ENCODE assay signal across 8 cellular contexts in genomic region chr19:58518261-58519086, GRCh38. TPM values are rescaled to one million over a fixed set of nuclear protein-coding genes. Genes with fewer than 3 reads are reported as not detected.
DNase-seq lines count a peak whose midpoint lies in the region; ATAC-seq and TF ChIP-seq lines count a peak whose summit lies in the region.

No MANE protein-coding gene starts in this region.

- CTCF ChIA-PET in AG04449 (lab: Yijun Ruan, JAX), result interaction anchor here (0.6 to 9.3 kb wide), 24 partner anchors 8 to 362 kb away, joined by 3 to 109 read pairs (median 7); partner anchors contain the start of genes CHMP2A, SLC27A5, TRIM28 and UBE2M

- H3K27ac ChIP-seq in iPS-20b (ENCODE audit: low read length), result peak overlapping the region; percentile 4
- H3K27ac ChIP-seq in thoracic aorta, result peak overlapping the region; percentile 94 to 98

- peak overlapping the region; percentile 93 for H3K9ac ChIP-seq in iPS-20b (ENCODE audit: low read depth, low read length)

- no peaks in the 10 kb centered on the region for H3K27me3 Mint-ChIP-seq in activated T-helper 17 cell treated with anti-CD3 and anti-CD28 coated beads, Interleukin-2, amount 50 U/mL, for 72 hours

- TF ChIP-seq CTCF in AG04449 (IDR thresholded peaks at IDR 0.05; ENCODE audit: insufficient read depth, low read length, missing control alignments) (no peak), thoracic aorta (IDR thresholded peaks at IDR 0.05) (no peak)

- peaks cover 36% of the 10 kb centered on the region for H3K36me3 Mint-ChIP-seq in activated T-helper 17 cell treated with anti-CD3 and anti-CD28 coated beads, Interleukin-2, amount 50 U/mL, for 72 hours (ENCODE audit: low read depth)

- ATAC-seq in activated T-helper 17 cell treated with anti-CD3 and anti-CD28 coated beads, Interleukin-2, amount 50 U/mL, for 72 hours (replicated peaks), result no peak
- no peak for ATAC-seq in thoracic aorta (ENCODE audit: insufficient number of reproducible peaks, low FRiP score, low read depth)

- DNase-seq in AG04449 (ENCODE audit: low read depth, low spot score) (no peak), HT-29 (ENCODE audit: low spot score) (peak; percentile 17), thoracic aorta (ENCODE audit: low spot score) (no peak), NCI-H2171 treated with DMSO at 0.1 percent for 48 hours (lab: John Stamatoyannopoulos, UW) (no peak), NCI-H524 treated with DMSO at 0.1 percent for 48 hours (lab: John Stamatoyannopoulos, UW) (no peak), NCI-H1092 treated with DMSO at 0.1 percent for 48 hours (lab: John Stamatoyannopoulos, UW) (no peak)

- peaks cover 4% of the 10 kb centered on the region; the same call in 1 of the 2 replicates for H3K36me3 ChIP-seq in iPS-20b (ENCODE audit: insufficient read depth, low read depth, low read length)
- peaks cover 21% of the 10 kb centered on the region for H3K36me3 ChIP-seq in thoracic aorta

- H3K4me3 ChIP-seq in AG04449 (ENCODE audit: low read depth, low read length) (peak overlapping the region; percentile 89), iPS-20b (ENCODE audit: low read length) (peak overlapping the region; percentile 73), thoracic aorta (peak overlapping the region; percentile 97)

- H3K4me3 Mint-ChIP-seq in activated T-helper 17 cell treated with anti-CD3 and anti-CD28 coated beads, Interleukin-2, amount 50 U/mL, for 72 hours, result peak overlapping the region; percentile 89

- peak overlapping the region; percentile 96 for H3K27ac Mint-ChIP-seq in activated T-helper 17 cell treated with anti-CD3 and anti-CD28 coated beads, Interleukin-2, amount 50 U/mL, for 72 hours

- peaks cover 18% of the 10 kb centered on the region for H3K4me1 Mint-ChIP-seq in activated T-helper 17 cell treated with anti-CD3 and anti-CD28 coated beads, Interleukin-2, amount 50 U/mL, for 72 hours

- H3K9me3 Mint-ChIP-seq in activated T-helper 17 cell treated with anti-CD3 and anti-CD28 coated beads, Interleukin-2, amount 50 U/mL, for 72 hours, result no peaks in the 10 kb centered on the region

- peaks cover 30% of the 10 kb centered on the region; the same call in 1 of the 2 replicates for H3K4me1 ChIP-seq in iPS-20b (ENCODE audit: insufficient read depth, low read length)
- H3K4me1 ChIP-seq in thoracic aorta (ENCODE audit: control insufficient read depth in 1 of 2, low read depth in 2 of 2), result peaks cover 13 to 37% of the 10 kb centered on the region in 2 donors

- H3K9me3 ChIP-seq in iPS-20b (ENCODE audit: insufficient read depth, low read depth, low read length), result no peaks in the 10 kb centered on the region
- H3K9me3 ChIP-seq in thoracic aorta, result no peaks in the 10 kb centered on the region

- POLR2A ChIA-PET in AG04449 (lab: Yijun Ruan, JAX), result interaction anchor here (0.7 to 3.8 kb wide), 5 partner anchors 18 to 78 kb away, joined by 3 to 37 read pairs (median 7); partner anchors contain the start of genes CHMP2A, TRIM28 and ZNF132

- H3K27me3 ChIP-seq in iPS-20b (ENCODE audit: insufficient read depth, low read length) (no peaks in the 10 kb centered on the region), thoracic aorta (replicated peaks; ENCODE audit: insufficient read depth) (no peaks in the 10 kb centered on the region)

RNA-seq across cellular contexts. Expression of gene ZBTB45, which starts 1.1 kb away (rescaled TPM):
- total RNA-seq in HT-29 (2014; rRNA removed; shearing (Covaris generic)), result 25.6 and 27.4 TPM in 2 replicates
- 10 to 100 TPM; 11.0 to 14.3 TPM for total RNA-seq in activated T-helper 17 cell treated with anti-CD3 and anti-CD28 coated beads, Interleukin-2, amount 50 U/mL, for 72 hours
- total RNA-seq in thoracic aorta, result 10 to 100 TPM; 10.4 to 10.9 TPM

RNA-seq across cellular contexts. Expression of gene SLC27A5, which starts 6.7 kb away (rescaled TPM):
- total RNA-seq in HT-29 (2014; rRNA removed; shearing (Covaris generic)), result 60.6 and 74.5 TPM in 2 replicates
- total RNA-seq in activated T-helper 17 cell treated with anti-CD3 and anti-CD28 coated beads, Interleukin-2, amount 50 U/mL, for 72 hours, result 10 to 100 TPM; 14.4 to 15.6 TPM
- total RNA-seq in thoracic aorta, result 1 to 10 TPM; 7.1 to 8.5 TPM

RNA-seq across cellular contexts. Expression of gene TRIM28, which starts 25.4 kb away (rescaled TPM):
- 1,771 and 1,829 TPM in 2 replicates for total RNA-seq in HT-29 (2014; rRNA removed; shearing (Covaris generic))
- total RNA-seq in activated T-helper 17 cell treated with anti-CD3 and anti-CD28 coated beads, Interleukin-2, amount 50 U/mL, for 72 hours, result 100 to 1,000 TPM; 336 to 455 TPM
- 100 to 1,000 TPM; 192 to 204 TPM for total RNA-seq in thoracic aorta

RNA-seq across cellular contexts. Expression of gene CHMP2A, which starts 36.4 kb away (rescaled TPM):
- 236 and 268 TPM in 2 replicates for total RNA-seq in HT-29 (2014; rRNA removed; shearing (Covaris generic))
- 10 to 100 TPM; 79.0 to 95.8 TPM for total RNA-seq in activated T-helper 17 cell treated with anti-CD3 and anti-CD28 coated beads, Interleukin-2, amount 50 U/mL, for 72 hours
- 10 to 100 TPM; 90.3 to 98.8 TPM for total RNA-seq in thoracic aorta

RNA-seq across cellular contexts. Expression of gene UBE2M, which starts 39.9 kb away (rescaled TPM):
- total RNA-seq in HT-29 (2014; rRNA removed; shearing (Covaris generic)), result 201 and 242 TPM in 2 replicates
- total RNA-seq in activated T-helper 17 cell treated with anti-CD3 and anti-CD28 coated beads, Interleukin-2, amount 50 U/mL, for 72 hours, result 100 to 1,000 TPM; 102 to 141 TPM
- total RNA-seq in thoracic aorta, result 10 to 100 TPM; 17.1 to 18.9 TPM
